ENCODE assay signal across 16 cellular contexts in the genomic region with DNA sequence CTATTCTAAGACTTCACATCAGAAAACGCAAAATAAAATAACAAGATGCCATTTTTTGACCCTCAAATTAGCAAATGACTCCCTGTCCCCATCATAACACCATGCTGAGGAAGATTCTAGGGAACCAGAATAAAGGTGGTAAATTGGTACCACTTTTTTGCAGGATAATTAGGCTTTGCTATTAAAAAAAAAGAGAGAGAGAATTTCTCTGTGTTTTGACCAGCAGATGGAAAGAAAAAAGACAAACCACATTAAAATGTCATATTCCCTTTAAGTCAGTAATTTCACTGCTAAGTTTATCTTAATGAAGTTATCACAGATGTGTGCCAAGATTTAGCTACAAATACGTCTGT. TPM values are rescaled to one million over a fixed set of nuclear protein-coding genes. Genes with fewer than 3 reads are reported as not detected.
DNase-seq lines count a peak whose midpoint lies in the region; ATAC-seq and TF ChIP-seq lines count a peak whose summit lies in the region.
"Had no signal": no experiment of that assay in that cellular context is flagged by ENCODE, and none has a peak within 500 bp of the region (broad histone marks: within the 10 kb centered on the region; RNA-seq: fewer than 3 reads in every experiment).

No MANE protein-coding gene starts in this region.

- H3K27ac ChIP-seq in ACC112 (ENCODE audit: low read depth, low read length): peak overlapping the region; percentile 68
- H3K27ac ChIP-seq in PC-3 (ENCODE audit: low read length): peak overlapping the region; percentile 1; the same call in 1 of the 2 replicates
- H3K27ac ChIP-seq in osteoblast (ENCODE audit: low read depth, low read length): peak overlapping the region; percentile 66
- H3K27ac ChIP-seq in ovary: no peak overlapping the region
- H3K27ac ChIP-seq: cardiac muscle cell had no signal

- POLR2A ChIA-PET in PC-3 (lab: Charles Lee; ENCODE audit: unreplicated experiment): no interaction called here

- BruUV-seq in PC-3 (replicated peaks; lab: Mats Ljungman, UMichigan): no TSS peak

- no peaks in the 10 kb centered on the region for H3K9me2 ChIP-seq in PC-3 (replicated peaks; ENCODE audit: low read length)

- H3K79me2 ChIP-seq in ACC112 (ENCODE audit: control insufficient read depth, insufficient read depth, low read length, unreplicated experiment) (no peaks in the 10 kb centered on the region), PC-3 (ENCODE audit: low read length) (no peaks in the 10 kb centered on the region), osteoblast (ENCODE audit: insufficient read depth, low read length) (no peaks in the 10 kb centered on the region)

- CTCF ChIA-PET in PC-3 (lab: Charles Lee): no interaction called here

- no peaks in the 10 kb centered on the region for H3K27me3 ChIP-seq in ACC112 (ENCODE audit: insufficient read depth, low read length)
- H3K27me3 ChIP-seq in PC-3 (ENCODE audit: low read length): no peaks in the 10 kb centered on the region
- H3K27me3 ChIP-seq in osteoblast (ENCODE audit: insufficient read depth, low read length): no peaks in the 10 kb centered on the region
- no peaks in the 10 kb centered on the region for H3K27me3 ChIP-seq in ovary
- H3K27me3 ChIP-seq: cardiac muscle cell, dorsolateral prefrontal cortex had no signal

- H3K36me3 ChIP-seq in ACC112 (ENCODE audit: insufficient read depth, low read length): no peaks in the 10 kb centered on the region
- peaks cover 8% of the 10 kb centered on the region for H3K36me3 ChIP-seq in PC-3 (ENCODE audit: low read depth, low read length)
- H3K36me3 ChIP-seq in osteoblast (ENCODE audit: insufficient read depth, low read length): peaks cover 7% of the 10 kb centered on the region
- H3K36me3 ChIP-seq in ovary: no peaks in the 10 kb centered on the region

- DNase-seq in PC-3 (no peak), chondrocyte (ENCODE audit: low spot score) (no peak), osteoblast (ENCODE audit: insufficient read length, low spot score, missing footprints) (no peak), G401 (ENCODE audit: low spot score) (no peak), ovary (no peak)
- DNase-seq in activated CD8-positive, alpha-beta memory T cell treated with anti-CD3 and anti-CD28 coated beads for 24 hours: no peak
- DNase-seq: activated CD4-positive, alpha-beta T cell treated with anti-CD3 and anti-CD28 coated beads for 48 hours; activated effector memory CD4-positive, alpha-beta T cell treated with anti-CD3 and anti-CD28 coated beads, Interleukin-2, amount 50 U/mL, for 16 hours; dorsolateral prefrontal cortex; NCI-H1436; Right ventricle myocardium superior had no signal

- H3K4me3 Mint-ChIP-seq in chondrocyte (ENCODE audit: unreplicated experiment): no peak overlapping the region
- H3K4me3 Mint-ChIP-seq: CD14-positive monocyte, T-cell had no signal

- peaks cover 16% of the 10 kb centered on the region for H3K4me1 ChIP-seq in ACC112 (ENCODE audit: control insufficient read depth, insufficient read depth, low read length, unreplicated experiment)
- peaks cover 9% of the 10 kb centered on the region for H3K4me1 ChIP-seq in PC-3 (ENCODE audit: insufficient read depth, low read length)
- peaks cover 7% of the 10 kb centered on the region for H3K4me1 ChIP-seq in osteoblast (ENCODE audit: insufficient read depth, low read length)
- H3K4me1 ChIP-seq in ovary (ENCODE audit: insufficient read depth): peaks cover 3% of the 10 kb centered on the region

- TF ChIP-seq CTCF in PC-3 (conservative IDR thresholded peaks at IDR 0.05; ENCODE audit: low read depth, low read length) (0 out of 2 replicates have a peak, but pooled peaks have one; percentile 16), chondrocyte (IDR thresholded peaks at IDR 0.05) (peak; percentile 59), osteoblast (IDR thresholded peaks at IDR 0.05; ENCODE audit: extremely low read depth, low read depth, low read length) (no peak), ovary (IDR thresholded peaks at IDR 0.05) (peak in 1 of 3 donors; percentile 27)

- no peak for TF ChIP-seq EP300 in ovary (IDR thresholded peaks at IDR 0.05)

- no peak overlapping the region for H2AFZ ChIP-seq in ACC112 (ENCODE audit: low read length, unreplicated experiment)
- no peak overlapping the region for H2AFZ ChIP-seq in PC-3 (ENCODE audit: low read length)
- H2AFZ ChIP-seq in osteoblast (ENCODE audit: low read length): no peak overlapping the region

- H3K27me3 Mint-ChIP-seq in chondrocyte (ENCODE audit: low read depth): no peaks in the 10 kb centered on the region
- H3K27me3 Mint-ChIP-seq: T-cell had no signal

- no peak overlapping the region for H3K4me2 ChIP-seq in PC-3 (ENCODE audit: low read length)
- H3K4me2 ChIP-seq in osteoblast (ENCODE audit: insufficient read depth, low read length): peak overlapping the region; percentile 37

- no peaks in the 10 kb centered on the region for H3K9me3 ChIP-seq in PC-3 (ENCODE audit: low read length)
- H3K9me3 ChIP-seq in osteoblast (ENCODE audit: low read depth, low read length): no peaks in the 10 kb centered on the region
- no peaks in the 10 kb centered on the region for H3K9me3 ChIP-seq in ovary

- peaks cover 24% of the 10 kb centered on the region for H3K4me1 Mint-ChIP-seq in chondrocyte (ENCODE audit: low read depth)
- H3K4me1 Mint-ChIP-seq: CD14-positive monocyte had no signal

- intact Hi-C loops in PC-3 (cut with micrococcal nuclease) (loop anchor here (1.0 to 10.0 kb wide), 3 partner anchors 53 to 565 kb away; no protein-coding TSS in a partner anchor), ovary (cut with DNase I) (no loop called here)

- H3K9me3 Mint-ChIP-seq in chondrocyte (ENCODE audit: low read depth): no peaks in the 10 kb centered on the region
- H3K9me3 Mint-ChIP-seq: CD14-positive monocyte, T-cell had no signal

- H3K4me3 ChIP-seq in ACC112 (ENCODE audit: low read depth, low read length) (no peak overlapping the region), PC-3 (ENCODE audit: low read length) (no peak overlapping the region), osteoblast (ENCODE audit: insufficient read depth, low read length) (no peak overlapping the region), ovary (no peak overlapping the region)
- H3K4me3 ChIP-seq: cardiac muscle cell, dorsolateral prefrontal cortex had no signal

- no peaks in the 10 kb centered on the region for H4K20me1 ChIP-seq in PC-3 (ENCODE audit: low read length)
- H4K20me1 ChIP-seq in osteoblast (ENCODE audit: insufficient read depth, low read length): no peaks in the 10 kb centered on the region

- H3F3A ChIP-seq in PC-3 (ENCODE audit: low read length, unreplicated experiment): no peaks in the 10 kb centered on the region

- in situ Hi-C loops in G401 (cut with HindIII; ENCODE audit: low sequenced_read_pairs): no loop called here

- H3K9ac ChIP-seq in PC-3 (ENCODE audit: low read length): no peak overlapping the region

- ATAC-seq in PC-3 (no peak), GM21825 (IDR thresholded peaks at IDR 0.05; ENCODE audit: unreplicated experiment) (no peak)

- H3K27ac Mint-ChIP-seq in chondrocyte (ENCODE audit: unreplicated experiment): peak overlapping the region; percentile 87
- H3K27ac Mint-ChIP-seq: CD14-positive monocyte had no signal

- H3K36me3 Mint-ChIP-seq in chondrocyte (ENCODE audit: low read depth): peaks cover 8% of the 10 kb centered on the region

- WGBS in ovary, 3 donors: 49 to 51% (median 50%) methylated on average over 2 of the region's 2 CpGs

- no peak for TF ChIP-seq POLR2A in ovary (IDR thresholded peaks at IDR 0.05)

RNA-seq across cellular contexts. Expression of gene PUS7, which starts 33.9 kb away (rescaled TPM):
- 22.0 and 37.2 TPM in 2 replicates for total RNA-seq in PC-3 (2014; rRNA removed)
- 15.2 to 18.5 TPM (median 16.2 TPM) in 3 replicates for total RNA-seq in chondrocyte
- total RNA-seq in osteoblast: 20.0 and 22.4 TPM in 2 replicates
- total RNA-seq in G401 (2014; rRNA removed; shearing (Covaris generic)): 34.0 and 48.9 TPM in 2 replicates
- 10 to 100 TPM in 5 of 7 donors, 1 to 10 TPM in 2; 6.6 to 19.6 (median 13.6) TPM for total RNA-seq in ovary
- 1 to 10 TPM; 4.0 to 9.0 TPM for polyA plus RNA-seq in ovary

RNA-seq across cellular contexts. Expression of gene RINT1, which starts 43.8 kb away (rescaled TPM):
- total RNA-seq in PC-3 (2014; rRNA removed) (20.8 TPM in 2 replicates), chondrocyte (18.0 to 26.8 TPM (median 19.7 TPM) in 3 replicates), osteoblast (16.6 and 18.0 TPM in 2 replicates), ovary (10 to 100 TPM in 6 of 7 donors, 1 to 10 TPM in 1; 9.7 to 20.2 (median 13.6) TPM)
- 5.2 and 8.5 TPM in 2 replicates for total RNA-seq in G401 (2014; rRNA removed; shearing (Covaris generic))
- 10 to 100 TPM; 10.2 to 11.4 TPM for polyA plus RNA-seq in ovary

Comparison
In these comparisons a context has a peak if more than half of its experiments do, and no peak if none do; other contexts are left out.
1. H3K27ac ChIP-seq: peak in ACC112 (single experiment), PC-3 (single experiment) and osteoblast (single experiment); none in ovary (0 of 2).